1 cellular context compared by ENCODE assay signal in the genomic region with DNA sequence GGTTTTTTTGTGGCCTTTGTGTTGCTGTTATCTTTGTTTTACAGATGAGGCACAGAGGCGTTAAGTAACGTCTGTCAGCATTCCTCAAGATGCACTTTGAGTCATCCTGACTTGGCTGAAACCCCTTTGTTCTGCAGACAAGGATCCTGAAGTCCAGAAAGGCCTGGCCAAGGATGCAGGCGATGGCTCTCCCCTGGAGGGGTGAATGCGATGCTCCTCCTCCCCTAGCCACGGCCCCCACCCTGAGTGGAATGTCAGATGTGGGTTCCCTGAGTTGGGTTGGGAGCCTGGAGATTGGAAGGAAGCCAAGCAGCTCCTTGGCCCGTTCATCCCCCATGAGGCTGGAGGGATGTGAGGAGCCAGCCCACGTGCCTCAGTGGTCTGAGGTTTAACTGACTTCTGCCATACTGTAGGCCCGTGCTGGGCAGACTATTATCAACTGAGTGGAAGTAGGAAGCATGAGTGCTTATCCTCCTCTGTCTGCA.
TF ChIP-seq lines count a peak whose summit lies in the region.

No MANE protein-coding gene starts in this region.

TF ChIP-seq in K562, 482 proteins besides CTCF, POLR2A, EP300 and RAD21:
- peak; percentile 68 for TF ChIP-seq TEAD4 (IDR thresholded peaks at IDR 0.05; ENCODE audit: low read length)
- TF ChIP-seq TEAD4 (CRISPR knock-in tag; IDR thresholded peaks at IDR 0.05; ENCODE audit: borderline replicate concordance) = no peak
- TF ChIP-seq C11orf30 (IDR thresholded peaks at IDR 0.05; ENCODE audit: low read depth) = peak; percentile 42
- peak; percentile 36; the same call in 1 of the 2 replicates for TF ChIP-seq MTA2 (IDR thresholded peaks at IDR 0.05; ENCODE audit: low read depth)
- no peak for TF ChIP-seq ZNF764 (CRISPR knock-in tag; IDR thresholded peaks at IDR 0.05; ENCODE audit: low read depth)
- TF ChIP-seq, protein P1, sequence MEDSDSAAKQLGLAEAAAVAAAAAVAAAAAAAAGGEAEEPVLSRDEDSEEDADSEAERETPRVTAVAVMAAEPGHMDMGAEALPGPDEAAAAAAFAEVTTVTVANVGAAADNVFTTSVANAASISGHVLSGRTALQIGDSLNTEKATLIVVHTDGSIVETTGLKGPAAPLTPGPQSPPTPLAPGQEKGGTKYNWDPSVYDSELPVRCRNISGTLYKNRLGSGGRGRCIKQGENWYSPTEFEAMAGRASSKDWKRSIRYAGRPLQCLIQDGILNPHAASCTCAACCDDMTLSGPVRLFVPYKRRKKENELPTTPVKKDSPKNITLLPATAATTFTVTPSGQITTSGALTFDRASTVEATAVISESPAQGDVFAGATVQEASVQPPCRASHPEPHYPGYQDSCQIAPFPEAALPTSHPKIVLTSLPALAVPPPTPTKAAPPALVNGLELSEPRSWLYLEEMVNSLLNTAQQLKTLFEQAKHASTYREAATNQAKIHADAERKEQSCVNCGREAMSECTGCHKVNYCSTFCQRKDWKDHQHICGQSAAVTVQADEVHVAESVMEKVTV (CRISPR knock-in tag; IDR thresholded peaks at IDR 0.05) = no peak
- 0 out of 2 replicates have a peak, but pooled peaks have one; percentile 35 for TF ChIP-seq DPF2 (IDR thresholded peaks at IDR 0.05)
- peak; percentile 70 for TF ChIP-seq ARID1B (IDR thresholded peaks at IDR 0.05)
- peak; percentile 52 for TF ChIP-seq TAL1 (IDR thresholded peaks at IDR 0.05)
- TF ChIP-seq, protein P2, sequence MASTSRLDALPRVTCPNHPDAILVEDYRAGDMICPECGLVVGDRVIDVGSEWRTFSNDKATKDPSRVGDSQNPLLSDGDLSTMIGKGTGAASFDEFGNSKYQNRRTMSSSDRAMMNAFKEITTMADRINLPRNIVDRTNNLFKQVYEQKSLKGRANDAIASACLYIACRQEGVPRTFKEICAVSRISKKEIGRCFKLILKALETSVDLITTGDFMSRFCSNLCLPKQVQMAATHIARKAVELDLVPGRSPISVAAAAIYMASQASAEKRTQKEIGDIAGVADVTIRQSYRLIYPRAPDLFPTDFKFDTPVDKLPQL (IDR thresholded peaks at IDR 0.05; ENCODE audit: extremely low read depth, insufficient read length) = no peak
- TF ChIP-seq CBFA2T2 (conservative IDR thresholded peaks at IDR 0.05) = peak; percentile 60; the same call in 1 of the 2 replicates
- TF ChIP-seq JUND (IDR thresholded peaks at IDR 0.05; ENCODE audit: borderline replicate concordance, low read depth, low read length) = peak; percentile 56; the same call in 1 of the 2 replicates
- TF ChIP-seq JUND (tag; IDR thresholded peaks at IDR 0.05; ENCODE audit: borderline replicate concordance, low read depth, low read length) = no peak
- 0 out of 4 replicates have a peak, but pooled peaks of 1 of the 2 experiments have one; percentile 32 for TF ChIP-seq TRIM24 (IDR thresholded peaks at IDR 0.05)
- peak; percentile 80 for TF ChIP-seq TCF3 (CRISPR knock-in tag; IDR thresholded peaks at IDR 0.05)
- TF ChIP-seq NFE2 (IDR thresholded peaks at IDR 0.05; ENCODE audit: low read depth) = peak; percentile 56
- peak; percentile 52 for TF ChIP-seq NFIC (IDR thresholded peaks at IDR 0.05)
- no peak for TF ChIP-seq BMI1 (IDR thresholded peaks at IDR 0.05; ENCODE audit: low read length)
- TF ChIP-seq, protein P3, sequence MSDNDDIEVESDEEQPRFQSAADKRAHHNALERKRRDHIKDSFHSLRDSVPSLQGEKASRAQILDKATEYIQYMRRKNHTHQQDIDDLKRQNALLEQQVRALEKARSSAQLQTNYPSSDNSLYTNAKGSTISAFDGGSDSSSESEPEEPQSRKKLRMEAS (CRISPR knock-in tag; IDR thresholded peaks at IDR 0.05) = peak; percentile 18; the same call in 1 of the 2 replicates
- 0 out of 4 replicates have a peak, but pooled peaks of 1 of the 2 experiments have one; percentile 19 for TF ChIP-seq RCOR1 (IDR thresholded peaks at IDR 0.05; ENCODE audit: borderline replicate concordance in 1 of 2, low read depth in 2 of 2, low read length in 2 of 2)
- no peak for TF ChIP-seq FOXJ2 (tag; IDR thresholded peaks at IDR 0.05)
- TF ChIP-seq MAFK (IDR thresholded peaks at IDR 0.05; ENCODE audit: low read length) = peak; percentile 46; the same call in 1 of the 2 replicates
- TF ChIP-seq FOSL1 (tag; conservative IDR thresholded peaks at IDR 0.05) = peak; percentile 76
- TF ChIP-seq MAFG (tag; conservative IDR thresholded peaks at IDR 0.05) = peak; percentile 64
- no peak for TF ChIP-seq XRCC3 (IDR thresholded peaks at IDR 0.05)
- peak; percentile 58 for TF ChIP-seq MEIS2 (IDR thresholded peaks at IDR 0.05; ENCODE audit: partially characterized antibody)
- TF ChIP-seq, protein P4, sequence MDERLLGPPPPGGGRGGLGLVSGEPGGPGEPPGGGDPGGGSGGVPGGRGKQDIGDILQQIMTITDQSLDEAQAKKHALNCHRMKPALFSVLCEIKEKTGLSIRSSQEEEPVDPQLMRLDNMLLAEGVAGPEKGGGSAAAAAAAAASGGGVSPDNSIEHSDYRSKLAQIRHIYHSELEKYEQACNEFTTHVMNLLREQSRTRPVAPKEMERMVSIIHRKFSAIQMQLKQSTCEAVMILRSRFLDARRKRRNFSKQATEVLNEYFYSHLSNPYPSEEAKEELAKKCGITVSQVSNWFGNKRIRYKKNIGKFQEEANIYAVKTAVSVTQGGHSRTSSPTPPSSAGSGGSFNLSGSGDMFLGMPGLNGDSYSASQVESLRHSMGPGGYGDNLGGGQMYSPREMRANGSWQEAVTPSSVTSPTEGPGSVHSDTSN (CRISPR knock-in tag; IDR thresholded peaks at IDR 0.05; ENCODE audit: low read depth) = no peak
- TF ChIP-seq, protein P4 (tag; conservative IDR thresholded peaks at IDR 0.05; ENCODE audit: low read depth) = peak; percentile 39; the same call in 1 of the 2 replicates
- peak; percentile 80 for TF ChIP-seq SOX6 (IDR thresholded peaks at IDR 0.05)
- TF ChIP-seq CBFA2T3 (IDR thresholded peaks at IDR 0.05) = peak; percentile 74
- TF ChIP-seq, protein P5, sequence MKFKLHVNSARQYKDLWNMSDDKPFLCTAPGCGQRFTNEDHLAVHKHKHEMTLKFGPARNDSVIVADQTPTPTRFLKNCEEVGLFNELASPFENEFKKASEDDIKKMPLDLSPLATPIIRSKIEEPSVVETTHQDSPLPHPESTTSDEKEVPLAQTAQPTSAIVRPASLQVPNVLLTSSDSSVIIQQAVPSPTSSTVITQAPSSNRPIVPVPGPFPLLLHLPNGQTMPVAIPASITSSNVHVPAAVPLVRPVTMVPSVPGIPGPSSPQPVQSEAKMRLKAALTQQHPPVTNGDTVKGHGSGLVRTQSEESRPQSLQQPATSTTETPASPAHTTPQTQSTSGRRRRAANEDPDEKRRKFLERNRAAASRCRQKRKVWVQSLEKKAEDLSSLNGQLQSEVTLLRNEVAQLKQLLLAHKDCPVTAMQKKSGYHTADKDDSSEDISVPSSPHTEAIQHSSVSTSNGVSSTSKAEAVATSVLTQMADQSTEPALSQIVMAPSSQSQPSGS (CRISPR knock-in tag; IDR thresholded peaks at IDR 0.05) = no peak
- no peak for TF ChIP-seq COPS2 (conservative IDR thresholded peaks at IDR 0.05)
- peak; percentile 66 for TF ChIP-seq CTBP1 (IDR thresholded peaks at IDR 0.05; ENCODE audit: borderline replicate concordance)
- peak; percentile 84; the same call in 1 of the 2 replicates for TF ChIP-seq LCOR (CRISPR knock-in tag; IDR thresholded peaks at IDR 0.05)
- TF ChIP-seq, protein P6, sequence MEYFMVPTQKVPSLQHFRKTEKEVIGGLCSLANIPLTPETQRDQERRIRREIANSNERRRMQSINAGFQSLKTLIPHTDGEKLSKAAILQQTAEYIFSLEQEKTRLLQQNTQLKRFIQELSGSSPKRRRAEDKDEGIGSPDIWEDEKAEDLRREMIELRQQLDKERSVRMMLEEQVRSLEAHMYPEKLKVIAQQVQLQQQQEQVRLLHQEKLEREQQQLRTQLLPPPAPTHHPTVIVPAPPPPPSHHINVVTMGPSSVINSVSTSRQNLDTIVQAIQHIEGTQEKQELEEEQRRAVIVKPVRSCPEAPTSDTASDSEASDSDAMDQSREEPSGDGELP (CRISPR knock-in tag; IDR thresholded peaks at IDR 0.05; ENCODE audit: borderline replicate concordance) = no peak
- TF ChIP-seq ZNF316 (IDR thresholded peaks at IDR 0.05) = peak; percentile 14; the same call in 1 of the 2 replicates
